In genomic region chr18:74665346-74665745, GRCh38 we compare ENCODE assay signal across 19 cellular contexts.
DNase-seq lines count a peak whose midpoint lies in the region; ATAC-seq, FAIRE-seq and TF ChIP-seq lines count a peak whose summit lies in the region.
"Had no signal": no experiment of that assay in that cellular context is flagged by ENCODE, and none has a peak within 500 bp of the region (broad histone marks: within the 10 kb centered on the region; RNA-seq: fewer than 3 reads in every experiment).

No MANE protein-coding gene starts in this region.

- H3K4ac ChIP-seq in IMR-90 (ENCODE audit: low read depth, low read length): no peak overlapping the region

- H2BK5ac ChIP-seq in IMR-90 (ENCODE audit: low read depth, low read length, poor library complexity, severe bottlenecking): no peak overlapping the region

- no peak overlapping the region for H3K4me3 ChIP-seq in IMR-90 (ENCODE audit: insufficient read depth, low read depth, low read length)
- no peak overlapping the region for H3K4me3 ChIP-seq in NB4 (ENCODE audit: low read depth, low read length)
- no peak overlapping the region for H3K4me3 ChIP-seq in bronchial epithelial cell (ENCODE audit: low read depth, low read length)

- no peaks in the 10 kb centered on the region for H3K27me3 ChIP-seq in IMR-90 (ENCODE audit: control insufficient read depth, insufficient read depth, low read length)
- no peaks in the 10 kb centered on the region for H3K27me3 ChIP-seq in bronchial epithelial cell (ENCODE audit: control insufficient read depth, insufficient read depth, low read length)

- no peak overlapping the region for H4K8ac ChIP-seq in IMR-90 (ENCODE audit: low read depth in 2 of 2, low read length in 2 of 2)

- WGBS in IMR-90 (ENCODE audit: extremely low coverage in 2 of 2, insufficient read length in 1 of 2), 2 experiments: no CpG with 5 or more reads among the region's 4 CpGs

- no peak overlapping the region for H2AFZ ChIP-seq in IMR-90 (replicated peaks; ENCODE audit: low read length, poor library complexity)

- no peak overlapping the region for H2BK20ac ChIP-seq in IMR-90 (ENCODE audit: low read depth, low read length)

- TF ChIP-seq POLR2A in IMR-90 (IDR thresholded peaks at IDR 0.05; ENCODE audit: low read depth, low read length) (no peak), NB4 (IDR thresholded peaks at IDR 0.05; ENCODE audit: extremely low read depth, insufficient read length) (no peak)

- no TSS peak for BruUV-seq in IMR-90 (replicated peaks; lab: Mats Ljungman, UMichigan)

- peak; percentile 95 for FAIRE-seq in D721Med (lab: Jason Lieb, UNC)
- FAIRE-seq in bronchial epithelial cell (lab: Jason Lieb, UNC): no peak
- FAIRE-seq: G401.6, GM12892 had no signal

- TF ChIP-seq RAD21 in IMR-90 (IDR thresholded peaks at IDR 0.05; ENCODE audit: low read length): no peak

- no peak overlapping the region for H4K5ac ChIP-seq in IMR-90 (ENCODE audit: low read depth, low read length)

- H3K23ac ChIP-seq in IMR-90 (ENCODE audit: low read depth, low read length): no peak overlapping the region

- CTCF ChIA-PET in IMR-90 (lab: Yijun Ruan, JAX): no interaction called here

- H3K56ac ChIP-seq in IMR-90 (ENCODE audit: extremely low read depth, insufficient read depth, low read length): no peak overlapping the region

- DNase-seq in D721Med (ENCODE audit: insufficient read length, low spot score): no peak
- no peak for DNase-seq in IMR-90
- DNase-seq in NB4 (ENCODE audit: low read depth): peak; percentile 11
- peak; percentile 4 for DNase-seq in bronchial epithelial cell (ENCODE audit: low read depth)
- no peak for DNase-seq in NCI-H2196 (lab: John Stamatoyannopoulos, UW; ENCODE audit: unreplicated experiment)
- DNase-seq in OCI-M2 (lab: John Stamatoyannopoulos, UW; ENCODE audit: unreplicated experiment): no peak
- DNase-seq in NCI-H2196 treated with DMSO at 0.1 percent for 48 hours (lab: John Stamatoyannopoulos, UW; ENCODE audit: unreplicated experiment): no peak
- no peak for DNase-seq in NOMO-1 treated with DMSO at 0.1 percent for 48 hours (lab: John Stamatoyannopoulos, UW; ENCODE audit: unreplicated experiment)
- DNase-seq: C1 segment of cervical spinal cord; Calu3; CD4-positive, alpha-beta memory T cell; COR-L47; DMS153; DND-41; GOT3; H7; HCEC 1CT had no signal

- no peak overlapping the region for H3K27ac ChIP-seq in IMR-90 (ENCODE audit: insufficient read depth, low read length)

- H2BK15ac ChIP-seq in IMR-90 (ENCODE audit: low read depth, low read length): no peak overlapping the region

- H3K36me3 ChIP-seq in IMR-90 (ENCODE audit: control insufficient read depth, insufficient read depth, low read length): no peaks in the 10 kb centered on the region; the same call in none of the 2 replicates
- H3K36me3 ChIP-seq in bronchial epithelial cell (ENCODE audit: control insufficient read depth, insufficient read depth, low read length): no peaks in the 10 kb centered on the region

- H3K9ac ChIP-seq in IMR-90 (ENCODE audit: low read depth, low read length): no peak overlapping the region

- TF ChIP-seq CTCF in D721Med (IDR thresholded peaks at IDR 0.05; ENCODE audit: insufficient read depth, missing control alignments): no peak
- no peak for TF ChIP-seq CTCF in IMR-90 (conservative IDR thresholded peaks at IDR 0.05; ENCODE audit: low read depth, low read length)
- no peak for TF ChIP-seq CTCF in NB4 (IDR thresholded peaks at IDR 0.05; ENCODE audit: low read depth, low read length)
- TF ChIP-seq CTCF in bronchial epithelial cell (IDR thresholded peaks at IDR 0.05; ENCODE audit: insufficient read depth, low read length, severe bottlenecking): no peak

- H4K20me1 ChIP-seq in IMR-90 (ENCODE audit: insufficient read depth, low read length): no peaks in the 10 kb centered on the region

- no peak overlapping the region; the same call in 1 of the 2 replicates for H4K91ac ChIP-seq in IMR-90 (ENCODE audit: insufficient read depth, low read depth, low read length)

- no peak overlapping the region for H3K18ac ChIP-seq in IMR-90 (ENCODE audit: low read depth, low read length)

- H3K79me1 ChIP-seq in IMR-90 (ENCODE audit: low read depth in 1 of 2, low read length in 2 of 2): peaks cover 6 to 12% of the 10 kb centered on the region in 2 experiments; a peak in 2 of 4 replicates

- no peak overlapping the region for H2AK9ac ChIP-seq in IMR-90 (replicated peaks; ENCODE audit: low read depth, low read length, poor library complexity)

- no peak for ATAC-seq in IMR-90 (ENCODE audit: low read depth)

- H3K4me1 ChIP-seq in IMR-90 (ENCODE audit: control insufficient read depth, insufficient read depth, low read length): peaks cover 2% of the 10 kb centered on the region

- H3K14ac ChIP-seq in IMR-90 (replicated peaks; ENCODE audit: low read depth, low read length): no peak overlapping the region

- in situ Hi-C loops in IMR-90 (cut with MboI; ENCODE audit: low sequenced_read_pairs): loop anchor here (25.0 kb wide), 2 partner anchors 1072 to 1597 kb away; no protein-coding TSS in a partner anchor

- intact Hi-C loops in IMR-90 (cut with micrococcal nuclease): no loop called here

- no peak overlapping the region for H3K4me2 ChIP-seq in IMR-90 (ENCODE audit: low read depth, low read length)

- dilution Hi-C loops in IMR-90 (cut with HindIII; ENCODE audit: low sequenced_read_pairs, unreplicated experiment): no loop called here

- POLR2A ChIA-PET in IMR-90 (lab: Charles Lee; ENCODE audit: unreplicated experiment): no interaction called here

- H3K9me1 ChIP-seq in IMR-90 (ENCODE audit: insufficient read depth, low read length): peaks cover 8% of the 10 kb centered on the region; the same call in 1 of the 2 replicates

- H2AK5ac ChIP-seq in IMR-90 (ENCODE audit: low read depth, low read length): no peak overlapping the region

- no peak overlapping the region for H2BK120ac ChIP-seq in IMR-90 (ENCODE audit: low read depth, low read length)

- H3K9me3 ChIP-seq in IMR-90 (ENCODE audit: control insufficient read depth, insufficient read depth, low read length): no peaks in the 10 kb centered on the region

TF ChIP-seq in IMR-90, 13 proteins besides CTCF, POLR2A, EP300 and RAD21:
- TF ChIP-seq CEBPB (IDR thresholded peaks at IDR 0.05; ENCODE audit: low read depth, low read length): peak; percentile 75
- no peak for TF ChIP-seq FOS (IDR thresholded peaks at IDR 0.05; ENCODE audit: low read depth, low read length)

Comparison
In these comparisons a context has a peak if more than half of its experiments do, and no peak if none do; other contexts are left out.
1. DNase-seq: peak in NB4 (single experiment) and bronchial epithelial cell (single experiment); none in D721Med (single experiment), IMR-90 (single experiment), NCI-H2196 (single experiment), OCI-M2 (single experiment), NCI-H2196 treated with DMSO at 0.1 percent for 48 hours (single experiment) and NOMO-1 treated with DMSO at 0.1 percent for 48 hours (single experiment).